In the genomic region with DNA sequence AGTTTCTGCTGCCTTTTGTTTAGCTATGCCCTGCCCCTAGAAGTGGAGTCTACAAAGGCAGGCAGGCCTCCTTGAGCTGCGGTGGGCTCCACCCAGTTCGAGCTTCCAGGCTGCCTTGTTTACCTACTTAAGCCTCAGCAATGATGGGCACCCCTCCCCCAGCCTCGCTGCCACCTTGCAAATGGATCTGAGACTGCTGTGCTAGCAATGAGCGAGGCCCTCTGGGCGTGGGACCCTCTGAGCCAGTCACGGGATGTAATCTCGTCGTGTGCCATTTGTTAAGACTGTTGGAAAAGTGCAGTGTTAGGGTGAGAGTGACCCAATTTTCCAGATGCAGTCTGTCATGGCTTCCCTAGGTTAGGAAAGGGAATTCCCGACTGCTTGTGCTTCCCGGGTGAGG, we compare ENCODE assay signal across 22 cellular contexts.
DNase-seq lines count a peak whose midpoint lies in the region; ATAC-seq and TF ChIP-seq lines count a peak whose summit lies in the region.
"Had no signal": no experiment of that assay in that cellular context is flagged by ENCODE, and none has a peak within 500 bp of the region (broad histone marks: within the 10 kb centered on the region; RNA-seq: fewer than 3 reads in every experiment).

No MANE protein-coding gene starts in this region.

- no peak overlapping the region for H2BK15ac ChIP-seq in mesenchymal stem cell (ENCODE audit: low read depth, poor library complexity, severe bottlenecking)

- DNase-seq in GM23338 (ENCODE audit: low spot score) = no peak
- no peak for DNase-seq in WTC11 (ENCODE audit: low spot score)
- DNase-seq in mesenchymal stem cell = no peak
- peak; percentile 56 for DNase-seq in type B pancreatic cell (ENCODE audit: extremely low spot score, unreplicated experiment)
- DNase-seq in epidermal melanocyte (ENCODE audit: insufficient read length, low spot score) = no peak
- DNase-seq in HCEC 1CT = no peak
- DNase-seq: AML-193; Caco-2; CD4-positive, alpha-beta memory T cell; GDM1; H7; HFFc6; KBM-7; NCI-H1694 treated with DMSO at 0.1 percent for 48 hours; NCI-H2081; NCI-H2227 treated with DMSO at 0.1 percent for 48 hours; NCI-H526 treated with DMSO at 0.1 percent for 48 hours; SIG-M5 had no signal

- peak overlapping the region; percentile 48 for H2AK5ac ChIP-seq in mesenchymal stem cell (ENCODE audit: low read length, severe bottlenecking)

- no peak overlapping the region for H2BK5ac ChIP-seq in mesenchymal stem cell (ENCODE audit: low read depth, low read length, poor library complexity, severe bottlenecking)

- peak overlapping the region; percentile 72 for H3K9ac ChIP-seq in mesenchymal stem cell (ENCODE audit: low read length)
- H3K9ac ChIP-seq: BLaER1 treated with 17β-estradiol and CSF1 and Interleukin-3, amounts not matched to agents 10 nM and 100 nM had no signal

- no peak overlapping the region for H4K8ac ChIP-seq in mesenchymal stem cell (ENCODE audit: low read length)

- TF ChIP-seq CTCF in GM23338 (conservative IDR thresholded peaks at IDR 0.05; ENCODE audit: low read depth in 2 of 2) (no peak), WTC11 (IDR thresholded peaks at IDR 0.05) (no peak), type B pancreatic cell (conservative IDR thresholded peaks at IDR 0.05) (no peak)

- peaks cover 15% of the 10 kb centered on the region; the same call in 2 of the 3 replicates for H3K9me3 Mint-ChIP-seq in GM23338
- H3K9me3 Mint-ChIP-seq in WTC11 = peaks cover 30% of the 10 kb centered on the region
- no peaks in the 10 kb centered on the region for H3K9me3 Mint-ChIP-seq in type B pancreatic cell

- H4K91ac ChIP-seq in mesenchymal stem cell (ENCODE audit: low read length) = peak overlapping the region; percentile 3

- peaks cover 4% of the 10 kb centered on the region; the same call in 1 of the 2 replicates for H3K9me2 ChIP-seq in GM23338 (ENCODE audit: insufficient read depth)

- peaks cover 5% of the 10 kb centered on the region; the same call in 1 of the 3 replicates for H3K36me3 Mint-ChIP-seq in GM23338 (ENCODE audit: low read depth)
- peaks cover 9% of the 10 kb centered on the region for H3K36me3 Mint-ChIP-seq in WTC11
- H3K36me3 Mint-ChIP-seq in type B pancreatic cell = peaks cover 5% of the 10 kb centered on the region
- H3K36me3 Mint-ChIP-seq: CD4-positive, alpha-beta memory T cell had no signal

- H3K18ac ChIP-seq in mesenchymal stem cell (ENCODE audit: low read depth in 1 of 2, low read length in 2 of 2) = no peak overlapping the region

- H2BK12ac ChIP-seq in mesenchymal stem cell (ENCODE audit: low read length in 2 of 2) = no peak overlapping the region

- no peaks in the 10 kb centered on the region for H3K27me3 ChIP-seq in GM23338 (ENCODE audit: insufficient read depth)
- no peaks in the 10 kb centered on the region for H3K27me3 ChIP-seq in mesenchymal stem cell (ENCODE audit: control insufficient read depth in 1 of 2, insufficient read depth in 1 of 2, low read length in 2 of 2)
- H3K27me3 ChIP-seq: BLaER1 treated with 17β-estradiol and CSF1 and Interleukin-3, amounts not matched to agents 10 nM and 100 nM had no signal

- peak overlapping the region; percentile 38; the same call in 1 of the 2 replicates for H2AFZ ChIP-seq in GM23338
- H2AFZ ChIP-seq in mesenchymal stem cell (ENCODE audit: low read depth, low read length) = no peak overlapping the region

- H3K36me3 ChIP-seq in GM23338 (ENCODE audit: insufficient read depth) = no peaks in the 10 kb centered on the region
- peaks cover 0 to 3% of the 10 kb centered on the region in 2 experiments for H3K36me3 ChIP-seq in mesenchymal stem cell (ENCODE audit: control insufficient read depth in 1 of 2, insufficient read depth in 2 of 2, low read depth in 1 of 2, low read length in 2 of 2)
- H3K36me3 ChIP-seq: BLaER1 treated with 17β-estradiol and CSF1 and Interleukin-3, amounts not matched to agents 10 nM and 100 nM had no signal

- H3K4me1 ChIP-seq in GM23338 (ENCODE audit: insufficient read depth) (no peaks in the 10 kb centered on the region), mesenchymal stem cell (ENCODE audit: control insufficient read depth, insufficient read depth, low read depth, low read length) (no peaks in the 10 kb centered on the region)
- H3K4me1 ChIP-seq: BLaER1 treated with 17β-estradiol and CSF1 and Interleukin-3, amounts not matched to agents 10 nM and 100 nM; Caco-2 had no signal

- no peaks in the 10 kb centered on the region for H4K20me1 ChIP-seq in GM23338 (replicated peaks; ENCODE audit: insufficient read depth)
- H4K20me1 ChIP-seq: BLaER1 treated with 17β-estradiol and CSF1 and Interleukin-3, amounts not matched to agents 10 nM and 100 nM had no signal

- H3K27ac ChIP-seq in GM23338 (ENCODE audit: low read depth) = no peak overlapping the region
- H3K27ac ChIP-seq in mesenchymal stem cell (ENCODE audit: low read length, poor library complexity, severe bottlenecking) = no peak overlapping the region
- H3K27ac ChIP-seq: BLaER1 treated with 17β-estradiol and CSF1 and Interleukin-3, amounts not matched to agents 10 nM and 100 nM had no signal

- no peak for ATAC-seq in GM23338
- no peak for ATAC-seq in WTC11
- no peak for ATAC-seq in GM21360 (IDR thresholded peaks at IDR 0.05; ENCODE audit: unreplicated experiment)
- ATAC-seq: GM12878, Panc1 had no signal

- H3K4me3 Mint-ChIP-seq in GM23338 = no peak overlapping the region
- no peak overlapping the region for H3K4me3 Mint-ChIP-seq in WTC11
- H3K4me3 Mint-ChIP-seq in type B pancreatic cell = no peak overlapping the region
- H3K4me3 Mint-ChIP-seq: CD4-positive, alpha-beta memory T cell; HFFc6 had no signal

- H3K4me3 ChIP-seq in GM23338 (no peak overlapping the region), mesenchymal stem cell (ENCODE audit: insufficient read depth in 1 of 2, low read depth in 1 of 2, low read length in 2 of 2) (peak overlapping the region in 1 of 2 experiments; percentile 65)
- H3K4me3 ChIP-seq: BLaER1 treated with 17β-estradiol and CSF1 and Interleukin-3, amounts not matched to agents 10 nM and 100 nM; GM12878 had no signal

- CTCF ChIA-PET in WTC11 (lab: Charles Lee) = no interaction called here

- H3K27ac Mint-ChIP-seq in GM23338 (no peak overlapping the region), WTC11 (no peak overlapping the region), type B pancreatic cell (no peak overlapping the region)
- H3K27ac Mint-ChIP-seq: CD4-positive, alpha-beta memory T cell; HFFc6 had no signal

- H3K4me1 Mint-ChIP-seq in GM23338 = no peaks in the 10 kb centered on the region
- H3K4me1 Mint-ChIP-seq in WTC11 = peaks cover 5% of the 10 kb centered on the region; the same call in 1 of the 2 replicates
- no peaks in the 10 kb centered on the region for H3K4me1 Mint-ChIP-seq in type B pancreatic cell (ENCODE audit: unreplicated experiment)
- H3K4me1 Mint-ChIP-seq: CD4-positive, alpha-beta memory T cell had no signal

- H3K27me3 Mint-ChIP-seq in GM23338 (ENCODE audit: insufficient read depth, low read depth, poor library complexity) (peaks cover 4% of the 10 kb centered on the region), WTC11 (ENCODE audit: low read depth) (no peaks in the 10 kb centered on the region), type B pancreatic cell (no peaks in the 10 kb centered on the region)
- H3K27me3 Mint-ChIP-seq: CD4-positive, alpha-beta memory T cell had no signal

- POLR2A ChIA-PET in WTC11 (lab: Charles Lee) = no interaction called here

- H3K14ac ChIP-seq in mesenchymal stem cell (ENCODE audit: low read length in 2 of 2) = peak overlapping the region in 1 of 2 experiments; percentile 48

- no peak overlapping the region for H3K4ac ChIP-seq in mesenchymal stem cell (ENCODE audit: low read depth in 1 of 2, low read length in 2 of 2)

- 85% methylated on average over 10 of the region's 10 CpGs for WGBS in mesenchymal stem cell

- no peak overlapping the region for H2BK120ac ChIP-seq in mesenchymal stem cell (ENCODE audit: low read depth, low read length)

- H3F3A ChIP-seq in GM23338 (replicated peaks; ENCODE audit: low read depth) = no peaks in the 10 kb centered on the region

- H3K23ac ChIP-seq in mesenchymal stem cell (ENCODE audit: low read length in 2 of 2) = no peak overlapping the region

- no peak overlapping the region for H3K4me2 ChIP-seq in GM23338
- no peak overlapping the region for H3K4me2 ChIP-seq in mesenchymal stem cell (ENCODE audit: low read length, poor library complexity, severe bottlenecking)
- H3K4me2 ChIP-seq: BLaER1 treated with 17β-estradiol and CSF1 and Interleukin-3, amounts not matched to agents 10 nM and 100 nM had no signal

- H3K9me3 ChIP-seq in mesenchymal stem cell (ENCODE audit: control insufficient read depth, low read length) = no peaks in the 10 kb centered on the region
- H3K9me3 ChIP-seq: Caco-2 had no signal

- no peaks in the 10 kb centered on the region for H3K79me2 ChIP-seq in GM23338 (replicated peaks; ENCODE audit: insufficient read depth)

- H3K79me1 ChIP-seq in mesenchymal stem cell (replicated peaks; ENCODE audit: low read length, poor library complexity, severe bottlenecking) = peaks cover 2% of the 10 kb centered on the region

TF ChIP-seq in GM23338, 12 proteins besides CTCF, POLR2A, EP300 and RAD21 (continues in another document):
- TF ChIP-seq CREB1 (CRISPR knock-in tag; IDR thresholded peaks at IDR 0.05; ENCODE audit: low read depth) (no peak), NANOG (IDR thresholded peaks at IDR 0.05; ENCODE audit: borderline replicate concordance) (no peak), EZH2 (IDR thresholded peaks at IDR 0.05; ENCODE audit: low read depth, unreplicated experiment) (no peak), ZNF331 (CRISPR knock-in tag; IDR thresholded peaks at IDR 0.05; ENCODE audit: low read depth) (no peak)

TF ChIP-seq in WTC11, 78 proteins besides CTCF, POLR2A, EP300 and RAD21 (continues in another document):
- TF ChIP-seq, protein P1, sequence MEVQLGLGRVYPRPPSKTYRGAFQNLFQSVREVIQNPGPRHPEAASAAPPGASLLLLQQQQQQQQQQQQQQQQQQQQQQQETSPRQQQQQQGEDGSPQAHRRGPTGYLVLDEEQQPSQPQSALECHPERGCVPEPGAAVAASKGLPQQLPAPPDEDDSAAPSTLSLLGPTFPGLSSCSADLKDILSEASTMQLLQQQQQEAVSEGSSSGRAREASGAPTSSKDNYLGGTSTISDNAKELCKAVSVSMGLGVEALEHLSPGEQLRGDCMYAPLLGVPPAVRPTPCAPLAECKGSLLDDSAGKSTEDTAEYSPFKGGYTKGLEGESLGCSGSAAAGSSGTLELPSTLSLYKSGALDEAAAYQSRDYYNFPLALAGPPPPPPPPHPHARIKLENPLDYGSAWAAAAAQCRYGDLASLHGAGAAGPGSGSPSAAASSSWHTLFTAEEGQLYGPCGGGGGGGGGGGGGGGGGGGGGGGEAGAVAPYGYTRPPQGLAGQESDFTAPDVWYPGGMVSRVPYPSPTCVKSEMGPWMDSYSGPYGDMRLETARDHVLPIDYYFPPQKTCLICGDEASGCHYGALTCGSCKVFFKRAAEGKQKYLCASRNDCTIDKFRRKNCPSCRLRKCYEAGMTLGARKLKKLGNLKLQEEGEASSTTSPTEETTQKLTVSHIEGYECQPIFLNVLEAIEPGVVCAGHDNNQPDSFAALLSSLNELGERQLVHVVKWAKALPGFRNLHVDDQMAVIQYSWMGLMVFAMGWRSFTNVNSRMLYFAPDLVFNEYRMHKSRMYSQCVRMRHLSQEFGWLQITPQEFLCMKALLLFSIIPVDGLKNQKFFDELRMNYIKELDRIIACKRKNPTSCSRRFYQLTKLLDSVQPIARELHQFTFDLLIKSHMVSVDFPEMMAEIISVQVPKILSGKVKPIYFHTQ (CRISPR knock-in tag; IDR thresholded peaks at IDR 0.05) = no peak
